Comparison of ENCODE assay signal across 27 cellular contexts in genomic region chr1:14895727-14896126, GRCh38.
"Had no signal": no experiment of that assay in that cellular context is flagged by ENCODE, and none has a peak within 500 bp of the region (broad histone marks: within the 10 kb centered on the region; RNA-seq: fewer than 3 reads in every experiment).

No MANE protein-coding gene starts in this region.

- H3K27me3 Mint-ChIP-seq: progenitor cell of endocrine pancreas had no signal

- H3K36me3 Mint-ChIP-seq: naive thymus-derived CD4-positive, alpha-beta T cell; natural killer cell; neural progenitor cell; stimulated activated memory B cell treated with anti-CD40 and anti-IgM and Interleukin-4, amounts not matched to agents 10 μg/mL and 1 μg/mL and 100 μg/mL, for 72 hours had no signal

- H3K27ac Mint-ChIP-seq: naive thymus-derived CD4-positive, alpha-beta T cell; natural killer cell; nephron; neural progenitor cell; progenitor cell of endocrine pancreas; stimulated activated memory B cell treated with anti-CD40 and anti-IgM and Interleukin-4, amounts not matched to agents 10 μg/mL and 1 μg/mL and 100 μg/mL, for 72 hours; stimulated activated naive CD8-positive, alpha-beta T cell treated with anti-CD3 and anti-CD28 coated beads, Interleukin-15, amount 100 ng/mL, for 72 hours had no signal

- H3K4me2 ChIP-seq: smooth muscle cell had no signal

- ATAC-seq: naive thymus-derived CD4-positive, alpha-beta T cell; natural killer cell; psoas muscle; right lobe of liver; stimulated activated memory B cell treated with anti-CD40 and anti-IgM and Interleukin-4, amounts not matched to agents 10 μg/mL and 1 μg/mL and 100 μg/mL, for 72 hours; stimulated activated naive CD8-positive, alpha-beta T cell treated with anti-CD3 and anti-CD28 coated beads, Interleukin-15, amount 100 ng/mL, for 72 hours; stimulated activated naive CD8-positive, alpha-beta T cell treated with anti-CD3 and anti-CD28 coated beads, Interleukin-15, Interleukin-2, amounts not matched to agents 100 U/mL and 50 U/mL, for 24 hours had no signal

- H3K9ac ChIP-seq: neural progenitor cell, parathyroid adenoma had no signal

- H3K4me1 ChIP-seq: psoas muscle, right lobe of liver, sigmoid colon, upper lobe of right lung, uterus had no signal

- H3K27me3 ChIP-seq: neural progenitor cell, ovary, right lobe of liver, sigmoid colon, thyroid gland, tibial nerve, upper lobe of right lung, uterus had no signal

- H2AFZ ChIP-seq: neural progenitor cell, parathyroid adenoma had no signal

- H3K4me1 Mint-ChIP-seq: naive thymus-derived CD4-positive, alpha-beta T cell; natural killer cell; stimulated activated memory B cell treated with anti-CD40 and anti-IgM and Interleukin-4, amounts not matched to agents 10 μg/mL and 1 μg/mL and 100 μg/mL, for 72 hours; stimulated activated naive CD8-positive, alpha-beta T cell treated with anti-CD3 and anti-CD28 coated beads, Interleukin-15, amount 100 ng/mL, for 72 hours had no signal

- H3K4me3 ChIP-seq: neural progenitor cell, ovary, psoas muscle, right lobe of liver, sigmoid colon, smooth muscle cell, spleen, thoracic aorta, thyroid gland, tibial nerve, upper lobe of right lung, uterus had no signal

- H3K9me3 ChIP-seq: ovary, psoas muscle, right lobe of liver, sigmoid colon, spleen, thoracic aorta, thyroid gland, upper lobe of right lung, uterus had no signal

- DNase-seq: naive thymus-derived CD4-positive, alpha-beta T cell; natural killer cell; ovary; psoas muscle; right cardiac atrium; right lobe of liver; sigmoid colon; spleen; stimulated activated CD4-positive, alpha-beta T cell treated with anti-CD3 and anti-CD28 coated beads, Interleukin-12 subunit alpha, Interleukin-12 subunit beta, amount 100 ng/mL, for 4 hours; stimulated activated CD4-positive, alpha-beta T cell treated with anti-CD3 and anti-CD28 coated beads, Interleukin-1b, Interleukin-23, amount 100 ng/mL, for 48 hours; stimulated activated CD4-positive, alpha-beta T cell treated with anti-CD3 and anti-CD28 coated beads, Interleukin-4, amount 100 ng/mL, for 1 hour; stimulated activated CD4-positive, alpha-beta T cell treated with anti-CD3 and anti-CD28 coated beads, Interleukin-4, amount 100 ng/mL, for 4 hours; stimulated activated CD8-positive, alpha-beta memory T cell treated with anti-CD3 and anti-CD28 coated beads, Interleukin-4, amount 100 ng/mL, for 48 hours; stimulated activated naive CD4-positive, alpha-beta T cell; stimulated activated naive CD8-positive, alpha-beta T cell treated with anti-CD3 and anti-CD28 coated beads, Interleukin-15, amount 100 ng/mL, for 72 hours; stimulated activated naive CD8-positive, alpha-beta T cell treated with anti-CD3 and anti-CD28 coated beads, Interleukin-15, Interleukin-2, amounts not matched to agents 100 U/mL and 50 U/mL, for 24 hours; thyroid gland; upper lobe of right lung; uterus had no signal

- H3K4me3 Mint-ChIP-seq: naive thymus-derived CD4-positive, alpha-beta T cell; natural killer cell; nephron; neural progenitor cell; stimulated activated memory B cell treated with anti-CD40 and anti-IgM and Interleukin-4, amounts not matched to agents 10 μg/mL and 1 μg/mL and 100 μg/mL, for 72 hours; stimulated activated naive CD8-positive, alpha-beta T cell treated with anti-CD3 and anti-CD28 coated beads, Interleukin-15, amount 100 ng/mL, for 72 hours had no signal

- H3K27ac ChIP-seq: neural progenitor cell, ovary, parathyroid adenoma, psoas muscle, right lobe of liver, sigmoid colon, thoracic aorta, thyroid gland, tibial nerve, upper lobe of right lung, uterus had no signal

- H3K36me3 ChIP-seq: neural progenitor cell, ovary, right lobe of liver, sigmoid colon, spleen, thoracic aorta, thyroid gland, tibial nerve, upper lobe of right lung, uterus had no signal

- H3K79me2 ChIP-seq: parathyroid adenoma had no signal

- H3K9me3 Mint-ChIP-seq: natural killer cell; nephron; neural progenitor cell; stimulated activated memory B cell treated with anti-CD40 and anti-IgM and Interleukin-4, amounts not matched to agents 10 μg/mL and 1 μg/mL and 100 μg/mL, for 72 hours; stimulated activated naive CD8-positive, alpha-beta T cell treated with anti-CD3 and anti-CD28 coated beads, Interleukin-15, amount 100 ng/mL, for 72 hours had no signal
